ENCODE assay signal across 8 cellular contexts in the genomic region with DNA sequence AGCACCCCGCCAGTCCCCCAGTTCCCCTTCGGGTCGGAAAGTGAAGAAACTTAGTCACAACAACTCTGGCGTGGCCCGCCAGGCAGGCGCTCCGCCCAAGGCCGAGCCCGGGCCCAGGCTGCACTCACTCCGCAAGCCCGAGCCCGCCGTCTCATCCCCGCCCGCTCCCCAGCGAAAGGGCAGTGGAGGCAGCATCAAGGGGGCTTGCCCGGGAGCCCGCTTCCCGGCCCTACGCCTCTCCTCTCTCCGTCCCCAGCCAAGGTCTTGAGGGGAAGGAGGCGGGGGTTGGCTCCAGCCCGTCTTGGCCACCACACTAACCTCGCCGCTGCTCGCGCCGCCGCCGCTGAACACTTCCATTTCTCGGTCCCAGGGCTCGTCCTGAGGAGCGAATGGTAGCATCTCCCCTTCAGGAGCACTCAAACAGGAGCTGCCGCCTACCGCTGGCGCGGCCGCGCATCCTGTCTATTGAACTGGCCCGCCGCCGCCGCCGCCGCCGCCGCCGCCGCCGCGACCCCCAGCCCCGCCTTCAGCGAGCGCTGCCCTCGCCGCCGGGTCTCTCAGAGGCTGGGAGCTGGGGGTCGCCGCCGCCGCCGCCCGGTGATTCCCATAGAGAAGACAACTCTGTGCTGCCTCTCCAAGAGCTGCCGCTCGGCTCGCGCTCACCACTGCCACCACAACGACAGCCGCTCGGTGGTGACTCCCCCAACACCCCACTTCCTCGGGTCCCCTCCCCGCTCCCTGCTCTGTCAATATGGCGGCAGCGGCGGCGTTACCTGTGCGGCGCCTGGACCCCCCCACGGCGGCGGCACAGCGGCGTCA. TPM values are rescaled to one million over a fixed set of nuclear protein-coding genes. Genes with fewer than 3 reads are reported as not detected.
DNase-seq lines count a peak whose midpoint lies in the region; ATAC-seq and TF ChIP-seq lines count a peak whose summit lies in the region.

A gene (minus strand): TSS at position 699 of the 819 bp plus-strand sequence. CDS start 300 bp downstream, at position 399.

- peaks cover 12% of the 10 kb centered on the region for H3K4me1 Mint-ChIP-seq in brain

- H3K36me3 Mint-ChIP-seq in brain: no peaks in the 10 kb centered on the region

- ATAC-seq in GM21367 (IDR thresholded peaks at IDR 0.05; ENCODE audit: unreplicated experiment): no peak

- H3K27me3 Mint-ChIP-seq in brain: peaks cover 3% of the 10 kb centered on the region

- H3K9me3 Mint-ChIP-seq in brain: no peaks in the 10 kb centered on the region

- H3K27ac Mint-ChIP-seq in brain: peak within 1 kb of the TSS; percentile 77 to 91 (median 85)

- peak within 1 kb of the TSS; percentile 85 to 95 (median 91) for H3K4me3 Mint-ChIP-seq in brain

- no peak for TF ChIP-seq CTCF in brain (conservative IDR thresholded peaks at IDR 0.05)

- DNase-seq in Daoy (ENCODE audit: low read depth) (peak; percentile 3), H4 (ENCODE audit: low spot score) (peak; percentile 9), NCI-H2227 treated with DMSO at 0.1 percent for 48 hours (lab: John Stamatoyannopoulos, UW) (peak; percentile 17), islet precursor cell (peak; percentile 69), Kasumi-1 (lab: John Stamatoyannopoulos, UW) (no peak)
- DNase-seq in stimulated activated CD8-positive, alpha-beta memory T cell treated with anti-CD3 and anti-CD28 coated beads, Interleukin-12 subunit alpha, Interleukin-12 subunit beta, amount 100 ng/mL, for 4 hours (ENCODE audit: low read depth): peak; percentile 1

RNA-seq across cellular contexts. Expression of the gene that starts here (rescaled TPM):
- 0.80 and 1.1 TPM in 2 replicates for total RNA-seq in Daoy (2014; rRNA removed; shearing (Covaris generic))
- 3.1 and 5.8 TPM in 2 replicates for total RNA-seq in H4 (2014; rRNA removed; shearing (Covaris generic))
- 2.1 TPM for polyA plus RNA-seq in brain (ENCODE audit: insufficient read depth, low read depth, low replicate concordance)

Comparison
In these comparisons a context has a peak if more than half of its experiments do, and no peak if none do; other contexts are left out.
1. DNase-seq: peak in Daoy (single experiment), H4 (single experiment), NCI-H2227 treated with DMSO at 0.1 percent for 48 hours (single experiment), islet precursor cell (single experiment) and stimulated activated CD8-positive, alpha-beta memory T cell treated with anti-CD3 and anti-CD28 coated beads, Interleukin-12 subunit alpha, Interleukin-12 subunit beta, amount 100 ng/mL, for 4 hours (single experiment); none in Kasumi-1 (0 of 2).